ENCODE assay signal across 8 cellular contexts in the genomic region with DNA sequence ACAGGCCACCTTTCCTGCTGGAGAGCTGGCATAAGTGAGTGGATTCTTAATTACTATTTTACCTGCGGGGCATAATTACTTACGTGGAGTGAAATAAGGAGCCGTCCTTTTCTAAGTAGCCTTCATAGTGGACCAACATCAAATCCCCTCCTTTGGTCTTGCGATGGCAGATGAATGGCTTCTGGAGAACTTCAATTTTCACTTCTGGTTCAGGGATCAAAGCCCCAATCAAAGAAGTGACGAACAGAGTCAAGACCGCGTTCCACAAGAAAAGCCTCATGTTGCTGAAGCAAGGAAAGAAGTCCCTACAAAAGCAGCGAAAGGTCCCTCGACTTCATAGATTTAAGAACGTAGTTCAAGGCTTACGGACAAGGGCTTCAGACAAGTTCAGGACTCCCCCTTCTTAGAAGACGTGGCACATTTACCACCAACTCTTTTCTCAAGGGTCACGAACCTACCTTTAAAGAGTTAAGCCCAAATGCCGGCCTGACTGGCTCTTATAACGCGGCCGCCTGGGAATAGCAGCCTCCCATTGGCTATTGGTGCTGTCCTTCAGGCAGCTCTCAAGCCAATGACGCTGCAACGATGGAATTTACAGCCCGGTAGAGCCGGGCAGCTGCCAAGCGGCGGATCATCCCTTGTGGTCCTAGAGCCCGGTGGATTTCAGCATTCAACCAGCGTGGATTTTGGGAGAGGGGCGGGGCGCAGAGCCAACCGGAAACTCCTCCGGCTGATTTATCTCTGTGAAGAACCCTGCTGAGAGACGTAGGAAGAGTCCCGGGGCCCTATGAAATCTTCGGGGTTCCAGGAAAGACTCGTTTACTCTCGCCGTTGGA. TPM values are rescaled to one million over a fixed set of nuclear protein-coding genes. Genes with fewer than 3 reads are reported as not detected.
DNase-seq lines count a peak whose midpoint lies in the region; ATAC-seq and TF ChIP-seq lines count a peak whose summit lies in the region.

A gene with protein sequence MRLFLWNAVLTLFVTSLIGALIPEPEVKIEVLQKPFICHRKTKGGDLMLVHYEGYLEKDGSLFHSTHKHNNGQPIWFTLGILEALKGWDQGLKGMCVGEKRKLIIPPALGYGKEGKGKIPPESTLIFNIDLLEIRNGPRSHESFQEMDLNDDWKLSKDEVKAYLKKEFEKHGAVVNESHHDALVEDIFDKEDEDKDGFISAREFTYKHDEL (minus strand): TSS at position 474 of the 836 bp plus-strand sequence. CDS start 194 bp downstream, at position 280.

- TF ChIP-seq RAD21 in IMR-90 (IDR thresholded peaks at IDR 0.05; ENCODE audit: low read length), result no peak

- TSS peak; percentile 89 for BruUV-seq in IMR-90 (replicated peaks; lab: Mats Ljungman, UMichigan)

- H3K56ac ChIP-seq in IMR-90 (ENCODE audit: extremely low read depth, insufficient read depth, low read length), result peak within 1 kb of the TSS; percentile 97

- peak within 1 kb of the TSS; percentile 99 for H3K4me2 ChIP-seq in IMR-90 (ENCODE audit: low read depth, low read length)

- H4K91ac ChIP-seq in IMR-90 (ENCODE audit: insufficient read depth, low read depth, low read length), result peak within 1 kb of the TSS; percentile 83

- H3K27me3 Mint-ChIP-seq in activated T-cell treated with anti-CD3 and anti-CD28 coated beads, Interleukin-2, amount 50 U/mL, for 24 hours, result no peaks in the 10 kb centered on the region

- H3K4me1 ChIP-seq in IMR-90 (ENCODE audit: control insufficient read depth, insufficient read depth, low read length), result no peaks in the 10 kb centered on the region; the same call in 1 of the 2 replicates

- no peaks in the 10 kb centered on the region for H3K27me3 ChIP-seq in IMR-90 (ENCODE audit: control insufficient read depth, insufficient read depth, low read length)

- H3K18ac ChIP-seq in IMR-90 (ENCODE audit: low read depth, low read length), result peak within 1 kb of the TSS; percentile 51

- POLR2A ChIA-PET in IMR-90 (lab: Charles Lee; ENCODE audit: unreplicated experiment), result interaction anchor here (0.7 kb wide), 1 partner anchor 44 kb away, joined by 3 read pairs; no protein-coding TSS in a partner anchor

- TF ChIP-seq POLR2A in IMR-90 (IDR thresholded peaks at IDR 0.05; ENCODE audit: low read depth, low read length) (peak; percentile 78), erythroblast (IDR thresholded peaks at IDR 0.05; ENCODE audit: low read length) (peak; percentile 75)

- H3K4me1 Mint-ChIP-seq in activated T-cell treated with anti-CD3 and anti-CD28 coated beads, Interleukin-2, amount 50 U/mL, for 24 hours (ENCODE audit: low read depth), result peaks cover 37% of the 10 kb centered on the region

- CTCF ChIA-PET in IMR-90 (lab: Yijun Ruan, JAX), result no interaction called here

- peaks cover 20% of the 10 kb centered on the region for H3K36me3 Mint-ChIP-seq in activated T-cell treated with anti-CD3 and anti-CD28 coated beads, Interleukin-2, amount 50 U/mL, for 24 hours (ENCODE audit: low read depth)

- peak within 1 kb of the TSS; percentile 98 for H3K14ac ChIP-seq in IMR-90 (replicated peaks; ENCODE audit: low read depth, low read length)

- H2BK20ac ChIP-seq in IMR-90 (ENCODE audit: low read depth, low read length), result peak within 1 kb of the TSS; percentile 87

- H2BK120ac ChIP-seq in IMR-90 (ENCODE audit: low read depth, low read length), result peak within 1 kb of the TSS; percentile 94

- H3K79me1 ChIP-seq in IMR-90 (ENCODE audit: low read depth in 1 of 2, low read length in 2 of 2), result peaks cover 19 to 65% of the 10 kb centered on the region in 2 experiments

- WGBS in IMR-90 (ENCODE audit: extremely low coverage in 2 of 2, insufficient read length in 1 of 2), 2 experiments, result 0% methylated on average over 14 of the region's 35 CpGs; no CpG with 5 or more reads in 1 of the 2 experiments

- H4K20me1 ChIP-seq in IMR-90 (ENCODE audit: insufficient read depth, low read length), result peaks cover 14% of the 10 kb centered on the region; the same call in 1 of the 2 replicates

- H2AK5ac ChIP-seq in IMR-90 (ENCODE audit: low read depth, low read length), result peak within 1 kb of the TSS; percentile 79; the same call in 1 of the 2 replicates

- peak within 1 kb of the TSS; percentile 87 for H3K27ac ChIP-seq in IMR-90 (ENCODE audit: insufficient read depth, low read length)

- H4K8ac ChIP-seq in IMR-90 (ENCODE audit: low read depth in 2 of 2, low read length in 2 of 2), result peak within 1 kb of the TSS; percentile 71 to 94

- H4K5ac ChIP-seq in IMR-90 (ENCODE audit: low read depth, low read length), result peak within 1 kb of the TSS; percentile 45

- dilution Hi-C loops in IMR-90 (cut with HindIII; ENCODE audit: low sequenced_read_pairs, unreplicated experiment), result no loop called here

- DNase-seq in DMS153 (lab: John Stamatoyannopoulos, UW) (peak; percentile 99), IMR-90 (peak; percentile 100), OCI-M2 (lab: John Stamatoyannopoulos, UW; ENCODE audit: unreplicated experiment) (peak; percentile 93), erythroblast (lab: John Stamatoyannopoulos, UW) (peak; percentile 98 to 99), mucosa of gallbladder (ENCODE audit: low spot score) (peak; percentile 98)
- DNase-seq in activated T-cell treated with anti-CD3 and anti-CD28 coated beads, Interleukin-2, amount 50 U/mL, for 24 hours, result peak; percentile 88
- DNase-seq in stimulated activated CD8-positive, alpha-beta memory T cell treated with anti-CD3 and anti-CD28 coated beads, Interleukin-4, amount 100 ng/mL, for 24 hours (ENCODE audit: low read depth), result peak; percentile 85

- H2BK5ac ChIP-seq in IMR-90 (ENCODE audit: low read depth, low read length, poor library complexity, severe bottlenecking), result peak within 1 kb of the TSS; percentile 84

- H2AK9ac ChIP-seq in IMR-90 (replicated peaks; ENCODE audit: low read depth, low read length, poor library complexity), result peak within 1 kb of the TSS; percentile 8

- H3K9me3 Mint-ChIP-seq in activated T-cell treated with anti-CD3 and anti-CD28 coated beads, Interleukin-2, amount 50 U/mL, for 24 hours, result no peaks in the 10 kb centered on the region

- H3K4ac ChIP-seq in IMR-90 (ENCODE audit: low read depth, low read length), result peak within 1 kb of the TSS; percentile 93

- no peaks in the 10 kb centered on the region for H3K9me3 ChIP-seq in IMR-90 (ENCODE audit: control insufficient read depth, insufficient read depth, low read length)

- intact Hi-C loops in IMR-90 (cut with micrococcal nuclease), result loop anchor here (1.0 to 5.0 kb wide), 3 partner anchors 36 to 79 kb away; no protein-coding TSS in a partner anchor

- H2AFZ ChIP-seq in IMR-90 (replicated peaks; ENCODE audit: low read length, poor library complexity), result peak within 1 kb of the TSS; percentile 90

- ATAC-seq in GM21529 (IDR thresholded peaks at IDR 0.05; ENCODE audit: unreplicated experiment) (peak; percentile 74), IMR-90 (ENCODE audit: low read depth) (peak; percentile 86)

- H3K23ac ChIP-seq in IMR-90 (ENCODE audit: low read depth, low read length), result peak within 1 kb of the TSS; percentile 99

- peak within 1 kb of the TSS; percentile 94 for H3K9ac ChIP-seq in IMR-90 (ENCODE audit: low read depth, low read length)

- H3K4me3 Mint-ChIP-seq in activated T-cell treated with anti-CD3 and anti-CD28 coated beads, Interleukin-2, amount 50 U/mL, for 24 hours, result no peak within 1 kb of the TSS

- TF ChIP-seq CTCF in IMR-90 (conservative IDR thresholded peaks at IDR 0.05; ENCODE audit: low read depth, low read length), result no peak

- peaks cover 5% of the 10 kb centered on the region for H3K36me3 ChIP-seq in IMR-90 (ENCODE audit: control insufficient read depth, insufficient read depth, low read length)

- H3K4me3 ChIP-seq in IMR-90 (ENCODE audit: insufficient read depth, low read depth, low read length), result peak within 1 kb of the TSS; percentile 81

- in situ Hi-C loops in IMR-90 (cut with MboI; ENCODE audit: low sequenced_read_pairs), result no loop called here

- H2BK15ac ChIP-seq in IMR-90 (ENCODE audit: low read depth, low read length), result peak within 1 kb of the TSS; percentile 83

- H3K27ac Mint-ChIP-seq in activated T-cell treated with anti-CD3 and anti-CD28 coated beads, Interleukin-2, amount 50 U/mL, for 24 hours, result peak within 1 kb of the TSS; percentile 94

- peaks cover 7% of the 10 kb centered on the region for H3K9me1 ChIP-seq in IMR-90 (ENCODE audit: insufficient read depth, low read length)

TF ChIP-seq in IMR-90, 13 proteins besides CTCF, POLR2A, EP300 and RAD21:
- TF ChIP-seq, protein P1, sequence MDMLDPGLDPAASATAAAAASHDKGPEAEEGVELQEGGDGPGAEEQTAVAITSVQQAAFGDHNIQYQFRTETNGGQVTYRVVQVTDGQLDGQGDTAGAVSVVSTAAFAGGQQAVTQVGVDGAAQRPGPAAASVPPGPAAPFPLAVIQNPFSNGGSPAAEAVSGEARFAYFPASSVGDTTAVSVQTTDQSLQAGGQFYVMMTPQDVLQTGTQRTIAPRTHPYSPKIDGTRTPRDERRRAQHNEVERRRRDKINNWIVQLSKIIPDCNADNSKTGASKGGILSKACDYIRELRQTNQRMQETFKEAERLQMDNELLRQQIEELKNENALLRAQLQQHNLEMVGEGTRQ (IDR thresholded peaks at IDR 0.05; ENCODE audit: low read depth, low read length), result peak; percentile 9; the same call in 1 of the 2 replicates
- TF ChIP-seq BHLHE40 (IDR thresholded peaks at IDR 0.05; ENCODE audit: low read depth, low read length) (no peak), FOS (IDR thresholded peaks at IDR 0.05; ENCODE audit: low read depth, low read length) (peak; percentile 55; the same call in 1 of the 2 replicates), CEBPB (IDR thresholded peaks at IDR 0.05; ENCODE audit: low read depth, low read length) (0 out of 2 replicates have a peak, but pooled peaks have one; percentile 29), MAFK (IDR thresholded peaks at IDR 0.05; ENCODE audit: low read depth, low read length) (no peak), MAZ (IDR thresholded peaks at IDR 0.05; ENCODE audit: borderline replicate concordance, low read depth, low read length) (no peak; the same call in 1 of the 2 replicates), MXI1 (IDR thresholded peaks at IDR 0.05; ENCODE audit: borderline replicate concordance, low read depth, low read length) (peak; percentile 60; the same call in 1 of the 2 replicates)

RNA-seq across cellular contexts. Expression of the gene that starts here (rescaled TPM):
- total RNA-seq in IMR-90 (2012; rRNA removed) (27.1 and 45.0 TPM in 2 replicates), mucosa of gallbladder (10.9 TPM)
- polyA plus RNA-seq in IMR-90 (2012; rRNA removed), result 21.8 and 26.3 TPM in 2 replicates
- polyA plus RNA-seq in IMR-90 (2012; cell fraction: cytosol; rRNA removed), result 5.9 and 7.5 TPM in 2 replicates
- polyA plus RNA-seq in IMR-90 (2012; cell fraction: nucleus; rRNA removed; ENCODE audit: low replicate concordance), result 1.6 and 9.7 TPM in 2 replicates

Comparison
In these comparisons a context has a peak if more than half of its experiments do, and no peak if none do; other contexts are left out.
1. Peak in every context shown above with its lines: DNase-seq, ATAC-seq, H3K4me3 ChIP-seq and H3K27ac ChIP-seq.